In the genomic region with DNA sequence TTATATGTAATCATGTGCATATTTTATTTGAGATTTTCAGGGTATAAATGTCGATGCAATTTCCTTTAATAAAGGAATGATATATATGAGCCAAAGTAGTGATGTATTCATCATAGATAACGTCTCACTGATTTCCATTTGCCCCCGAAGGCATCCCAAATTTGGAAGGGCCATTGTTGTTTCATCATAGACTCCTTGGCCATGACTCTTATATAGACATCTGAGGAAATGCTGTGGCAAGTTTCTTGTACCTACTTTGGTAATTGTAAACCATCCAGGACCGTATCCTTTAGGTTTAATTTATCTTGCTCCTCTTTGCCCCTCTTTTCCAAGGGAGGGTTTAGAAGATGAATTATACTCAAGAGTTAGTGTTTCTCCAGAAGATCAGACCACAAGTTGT, we compare ENCODE assay signal across 12 cellular contexts.
DNase-seq lines count a peak whose midpoint lies in the region; ATAC-seq and TF ChIP-seq lines count a peak whose summit lies in the region.
"Had no signal": no experiment of that assay in that cellular context is flagged by ENCODE, and none has a peak within 500 bp of the region (broad histone marks: within the 10 kb centered on the region; RNA-seq: fewer than 3 reads in every experiment).

No MANE protein-coding gene starts in this region.

- H3K4me1 ChIP-seq in SK-N-SH (ENCODE audit: control insufficient read depth in 1 of 2, insufficient read depth in 2 of 2, low read depth in 1 of 2, low read length in 1 of 2) (peaks cover 7 to 56% of the 10 kb centered on the region in 2 experiments), foreskin keratinocyte (peaks cover 39% of the 10 kb centered on the region), prostate gland (replicated peaks) (no peaks in the 10 kb centered on the region)

- intact Hi-C loops in prostate gland (cut with DNase I): loop anchor here (2.0 kb wide), 1 partner anchor 19 kb away; no protein-coding TSS in a partner anchor

- 0 out of 4 replicates have a peak overlapping the region, but pooled peaks of 1 of the 2 experiments have one; percentile 9 for H3K4me3 ChIP-seq in SK-N-SH (ENCODE audit: low read depth in 2 of 2, low read length in 1 of 2)
- no peak overlapping the region for H3K4me3 ChIP-seq in prostate gland

- ATAC-seq in foreskin keratinocyte: peak; percentile 16
- no peak for ATAC-seq in GM18867 (IDR thresholded peaks at IDR 0.05; ENCODE audit: unreplicated experiment)
- ATAC-seq in HG02885 (IDR thresholded peaks at IDR 0.05; ENCODE audit: poor library complexity, unreplicated experiment): no peak
- ATAC-seq: naive thymus-derived CD4-positive, alpha-beta T cell had no signal

- peak overlapping the region; percentile 62; the same call in 1 of the 2 replicates for H3K9ac ChIP-seq in SK-N-SH

- H3K27ac ChIP-seq in SK-N-SH (ENCODE audit: low read depth in 2 of 2, low read length in 1 of 2) (peak overlapping the region; percentile 73 to 97; a peak in 3 of 4 replicates), foreskin keratinocyte (peak overlapping the region; percentile 88), prostate gland (peak overlapping the region; percentile 52 to 73), substantia nigra (ENCODE audit: low read depth, low read length, poor library complexity, severe bottlenecking) (no peak overlapping the region)

- no peaks in the 10 kb centered on the region for H3K36me3 ChIP-seq in SK-N-SH (replicated peaks in 1 of 2; ENCODE audit: control insufficient read depth in 1 of 2, insufficient read depth in 2 of 2, low read length in 1 of 2)
- no peaks in the 10 kb centered on the region for H3K36me3 ChIP-seq in prostate gland

- no peaks in the 10 kb centered on the region for H3K27me3 ChIP-seq in SK-N-SH (ENCODE audit: insufficient read depth)
- H3K27me3 ChIP-seq in foreskin keratinocyte: no peaks in the 10 kb centered on the region
- H3K27me3 ChIP-seq in prostate gland (replicated peaks; ENCODE audit: insufficient read depth): no peaks in the 10 kb centered on the region

- DNase-seq in Daoy (ENCODE audit: low read depth) (peak; percentile 38), SK-N-SH (no peak), foreskin keratinocyte (peak; percentile 40 to 68), prostate gland (ENCODE audit: low spot score) (no peak), CD1c-positive myeloid dendritic cell (ENCODE audit: extremely low spot score) (no peak), substantia nigra (lab: John Stamatoyannopoulos, UW) (no peak)
- DNase-seq: activated naive CD4-positive, alpha-beta T cell treated with anti-CD3 and anti-CD28 coated beads, Interleukin-2, amount 50 U/mL, for 16 hours; C1 segment of cervical spinal cord; naive thymus-derived CD4-positive, alpha-beta T cell; NCI-H526 had no signal

- no peaks in the 10 kb centered on the region for H3K9me2 ChIP-seq in SK-N-SH

- H4K20me1 ChIP-seq in SK-N-SH (ENCODE audit: insufficient read depth): no peaks in the 10 kb centered on the region

- peaks cover 48% of the 10 kb centered on the region for H3F3A ChIP-seq in SK-N-SH (replicated peaks; ENCODE audit: insufficient read depth)

- no peak for TF ChIP-seq EP300 in SK-N-SH (IDR thresholded peaks at IDR 0.05; ENCODE audit: borderline replicate concordance in 1 of 2, low read depth in 1 of 2, low read length in 1 of 2)

- CTCF ChIA-PET in SK-N-SH (lab: Yijun Ruan, JAX): no interaction called here

- no peak for TF ChIP-seq RAD21 in SK-N-SH (IDR thresholded peaks at IDR 0.05; ENCODE audit: low read length)

- H3K9me3 ChIP-seq in SK-N-SH (no peaks in the 10 kb centered on the region), prostate gland (no peaks in the 10 kb centered on the region)

- 35% methylated on average over 4 of the region's 4 CpGs for WGBS in SK-N-SH (ENCODE audit: low lambda C conversion rate)
- WGBS in prostate gland: 71% methylated on average over 4 of the region's 4 CpGs

- TF ChIP-seq CTCF in SK-N-SH (IDR thresholded peaks at IDR 0.05) (no peak), foreskin keratinocyte (conservative IDR thresholded peaks at IDR 0.05) (no peak), prostate gland (IDR thresholded peaks at IDR 0.05) (no peak)

- POLR2A ChIA-PET in SK-N-SH (lab: Yijun Ruan, JAX): no interaction called here

- peak overlapping the region; percentile 53 for H3K4me2 ChIP-seq in SK-N-SH

- H2AFZ ChIP-seq in SK-N-SH (ENCODE audit: low read depth): no peak overlapping the region

- H3K79me2 ChIP-seq in SK-N-SH (ENCODE audit: insufficient read depth): peaks cover 92% of the 10 kb centered on the region

- no peak for TF ChIP-seq POLR2A in prostate gland (IDR thresholded peaks at IDR 0.05)

TF ChIP-seq in SK-N-SH, 30 proteins besides CTCF, POLR2A, EP300 and RAD21:
- no peak for TF ChIP-seq SIN3A (IDR thresholded peaks at IDR 0.05; ENCODE audit: borderline replicate concordance, low read depth, low read length)
- TF ChIP-seq USF2 (IDR thresholded peaks at IDR 0.05; ENCODE audit: borderline replicate concordance, low read depth, low read length): no peak

Comparison
In these comparisons a context has a peak if more than half of its experiments do, and no peak if none do; other contexts are left out.
1. DNase-seq: peak in Daoy (single experiment) and foreskin keratinocyte (2 of 2); none in SK-N-SH (single experiment), prostate gland (single experiment), CD1c-positive myeloid dendritic cell (single experiment) and substantia nigra (0 of 49).